In the genomic region with DNA sequence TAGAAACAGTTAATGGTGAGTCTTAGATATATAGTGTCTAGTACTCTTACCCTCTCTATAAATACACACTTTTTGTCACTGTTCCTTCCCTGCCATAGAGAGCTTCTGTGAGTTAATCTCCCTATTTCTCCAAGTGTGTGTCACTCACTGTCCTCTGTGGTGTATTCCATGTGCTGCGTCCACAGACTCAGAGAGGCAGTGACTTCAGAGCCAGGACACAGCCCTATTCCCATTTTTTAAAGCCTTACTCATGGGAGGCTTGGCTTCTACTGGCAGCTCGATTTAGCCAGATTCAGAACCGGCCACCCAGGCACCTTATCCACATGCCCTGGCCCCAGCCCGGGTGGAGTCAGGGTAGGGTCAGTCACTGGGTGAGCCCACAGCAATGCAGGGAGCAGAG, we compare ENCODE assay signal across 5 cellular contexts. TPM values are rescaled to one million over a fixed set of nuclear protein-coding genes. Genes with fewer than 3 reads are reported as not detected.
"Had no signal": no experiment of that assay in that cellular context is flagged by ENCODE, and none has a peak within 500 bp of the region (broad histone marks: within the 10 kb centered on the region; RNA-seq: fewer than 3 reads in every experiment).

No MANE protein-coding gene starts in this region.

RNA-seq across cellular contexts. Expression of a gene that starts 13.7 kb away (rescaled TPM):
- total RNA-seq: GM23338, H1, H9, HT-29, K562 had no signal
- polyA plus RNA-seq: H1 had no signal

RNA-seq across cellular contexts. Expression of a gene that starts 32.8 kb away (rescaled TPM):
- total RNA-seq: GM23338, H1, H9, HT-29, K562 had no signal
- polyA plus RNA-seq: H1, K562 had no signal

RNA-seq across cellular contexts. Expression of a gene that starts 50.2 kb away (rescaled TPM):
- total RNA-seq: GM23338, H1, H9, HT-29, K562 had no signal
- polyA plus RNA-seq: GM23338, H1 had no signal
